Comparison of ENCODE assay signal across 1 cellular context in the genomic region with DNA sequence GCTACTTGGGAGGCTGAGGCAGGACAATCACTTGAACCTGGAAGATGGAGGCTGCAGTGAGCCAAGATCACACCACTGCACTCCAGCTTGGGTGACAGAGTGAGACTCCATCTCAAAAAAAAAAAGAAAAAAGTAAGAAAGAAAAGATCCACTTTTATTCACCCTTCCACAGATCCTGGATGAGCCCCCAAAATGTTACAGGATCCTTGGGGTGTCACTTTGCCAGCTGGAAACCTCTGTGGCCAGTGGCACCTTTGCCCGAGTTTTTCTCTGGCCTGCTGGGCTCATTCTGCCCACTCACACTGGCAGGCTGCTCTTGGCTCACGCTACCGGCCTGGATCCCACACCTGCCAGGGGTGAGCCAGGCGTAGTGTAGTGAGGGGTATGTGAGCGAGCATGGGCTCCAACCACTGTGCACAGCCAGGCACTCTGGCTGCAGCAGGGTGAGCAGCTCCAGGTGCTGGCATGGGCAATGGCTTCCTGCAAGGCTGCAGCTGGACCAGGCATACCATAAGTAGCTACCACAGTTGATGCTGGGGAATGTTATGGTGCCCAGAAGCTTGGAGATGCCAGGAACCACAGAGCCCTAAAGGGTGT.
A peak's percentile ranks its signal among the peaks of the same experiment; 100 is the strongest.
TF ChIP-seq lines count a peak whose summit lies in the region.

No MANE protein-coding gene starts in this region.

TF ChIP-seq in HepG2, 621 proteins besides CTCF, POLR2A, EP300 and RAD21:
- TF ChIP-seq HNRNPL (IDR thresholded peaks at IDR 0.05; ENCODE audit: low read depth, low read length) (0 out of 2 replicates have a peak, but pooled peaks have one; percentile 27), LRRFIP1 (CRISPR knock-in tag; conservative IDR thresholded peaks at IDR 0.05) (no peak), ZNF580 (CRISPR knock-in tag; IDR thresholded peaks at IDR 0.05; ENCODE audit: borderline replicate concordance, low read depth) (no peak), ZSCAN21 (CRISPR knock-in tag; IDR thresholded peaks at IDR 0.05; ENCODE audit: borderline replicate concordance) (no peak), ZNF768 (CRISPR knock-in tag; IDR thresholded peaks at IDR 0.05) (peak; percentile 20; the same call in 1 of the 2 replicates), RELA (CRISPR knock-in tag; IDR thresholded peaks at IDR 0.05) (no peak), MEF2D (CRISPR knock-in tag; IDR thresholded peaks at IDR 0.05) (no peak), TERF1 (CRISPR knock-in tag; IDR thresholded peaks at IDR 0.05) (no peak), ZNF761 (CRISPR knock-in tag; conservative IDR thresholded peaks at IDR 0.05) (no peak), TSC22D2 (CRISPR knock-in tag; IDR thresholded peaks at IDR 0.05; ENCODE audit: borderline replicate concordance) (no peak), ZNF430 (CRISPR knock-in tag; IDR thresholded peaks at IDR 0.05) (no peak), ZKSCAN5 (CRISPR knock-in tag; IDR thresholded peaks at IDR 0.05) (no peak), SIX1 (CRISPR knock-in tag; IDR thresholded peaks at IDR 0.05; ENCODE audit: borderline replicate concordance) (no peak)
TF ChIP-seq in HepG2: peak in this region for 2.
